In genomic region chr22:28766628-28767027, GRCh38 we compare ENCODE assay signal across 28 cellular contexts.
"Had no signal": no experiment of that assay in that cellular context is flagged by ENCODE, and none has a peak within 500 bp of the region (broad histone marks: within the 10 kb centered on the region; RNA-seq: fewer than 3 reads in every experiment).

No MANE protein-coding gene starts in this region.

- H3K27me3 ChIP-seq: colonic mucosa, dorsolateral prefrontal cortex, esophagus muscularis mucosa, esophagus squamous epithelium, foreskin keratinocyte, gastrocnemius medialis, gastroesophageal sphincter, heart left ventricle, heart right ventricle had no signal

- H3K4me3 ChIP-seq: colonic mucosa, coronary artery, dorsolateral prefrontal cortex, esophagus muscularis mucosa, esophagus squamous epithelium, gastrocnemius medialis, gastroesophageal sphincter, heart left ventricle, heart right ventricle had no signal

- H3K27ac ChIP-seq: colonic mucosa, coronary artery, dorsolateral prefrontal cortex, epithelial cell of prostate, esophagus muscularis mucosa, esophagus squamous epithelium, foreskin keratinocyte, gastrocnemius medialis, gastroesophageal sphincter, heart left ventricle, heart right ventricle had no signal

- H3K36me3 ChIP-seq: colonic mucosa, esophagus muscularis mucosa, esophagus squamous epithelium, gastrocnemius medialis, gastroesophageal sphincter, heart left ventricle, heart right ventricle had no signal

- ATAC-seq: effector memory CD8-positive, alpha-beta T cell; esophagus mucosa; foreskin keratinocyte; gastrocnemius medialis; gastroesophageal sphincter; heart left ventricle; heart right ventricle had no signal

- H3K4me1 ChIP-seq: colonic mucosa, esophagus muscularis mucosa, foreskin keratinocyte, gastrocnemius medialis, gastroesophageal sphincter, heart left ventricle, heart right ventricle had no signal

- DNase-seq: colonic mucosa; cortex of kidney; dermis blood vessel endothelial cell; dorsolateral prefrontal cortex; effector CD4-positive, alpha-beta T cell; effector CD8-positive, alpha-beta T cell; effector memory CD4-positive, alpha-beta T cell; effector memory CD8-positive, alpha-beta T cell; endodermal cell; erythroblast; esophagus squamous epithelium; foreskin fibroblast; foreskin keratinocyte; foreskin melanocyte; gastrocnemius medialis; glutamatergic neuron; head of caudate nucleus; heart left ventricle; heart right ventricle had no signal

- H3K9me3 ChIP-seq: colonic mucosa, esophagus muscularis mucosa, esophagus squamous epithelium, gastrocnemius medialis, gastroesophageal sphincter had no signal

- FAIRE-seq: colon, endometrium, endothelial cell of umbilical vein, frontal cortex had no signal
